ENCODE assay signal across 1 cellular context in the genomic region with DNA sequence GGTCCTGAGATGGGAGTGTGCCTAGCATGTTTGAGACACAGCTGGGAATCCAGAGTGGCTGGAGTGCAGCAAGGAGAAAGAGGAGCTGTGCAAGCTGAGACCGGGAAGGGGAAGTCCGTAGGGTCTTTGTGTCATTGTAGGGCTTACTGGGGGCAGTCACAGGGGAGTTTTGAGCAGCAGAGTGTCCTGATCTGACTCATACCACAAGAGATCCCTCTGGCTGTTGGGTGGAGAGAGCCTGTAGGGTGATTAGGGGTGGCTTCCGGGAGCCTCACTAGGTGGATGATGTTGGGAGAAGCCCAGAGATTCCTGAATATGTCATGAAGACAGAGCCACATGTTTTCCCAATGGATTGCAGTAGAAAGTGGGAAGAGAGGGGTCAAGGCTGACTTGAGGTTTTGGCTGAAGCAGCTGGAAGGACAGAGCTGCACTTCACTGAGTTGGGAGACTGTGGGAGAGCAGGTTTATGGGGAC.
TF ChIP-seq lines count a peak whose summit lies in the region.

No MANE protein-coding gene starts in this region.

TF ChIP-seq in GM12878, 131 proteins besides CTCF, POLR2A, EP300 and RAD21 (continued from another document):
- 0 out of 4 replicates have a peak, but pooled peaks of 1 of the 2 experiments have one; percentile 9 for TF ChIP-seq BHLHE40 (IDR thresholded peaks at IDR 0.05; ENCODE audit: borderline replicate concordance in 1 of 2, low read depth in 2 of 2, low read length in 1 of 2)
- no peak for TF ChIP-seq BACH1 (IDR thresholded peaks at IDR 0.05; ENCODE audit: borderline replicate concordance)
- TF ChIP-seq KDM1A (IDR thresholded peaks at IDR 0.05; ENCODE audit: borderline replicate concordance), result no peak
- TF ChIP-seq DPF2 (IDR thresholded peaks at IDR 0.05), result peak; percentile 35; the same call in 1 of the 2 replicates
- TF ChIP-seq SMARCA5 (IDR thresholded peaks at IDR 0.05), result 0 out of 2 replicates have a peak, but pooled peaks have one; percentile 27
- peak; percentile 69 for TF ChIP-seq NR2F1 (conservative IDR thresholded peaks at IDR 0.05)
- peak; percentile 77 for TF ChIP-seq JUNB (IDR thresholded peaks at IDR 0.05)
- TF ChIP-seq, protein P1, sequence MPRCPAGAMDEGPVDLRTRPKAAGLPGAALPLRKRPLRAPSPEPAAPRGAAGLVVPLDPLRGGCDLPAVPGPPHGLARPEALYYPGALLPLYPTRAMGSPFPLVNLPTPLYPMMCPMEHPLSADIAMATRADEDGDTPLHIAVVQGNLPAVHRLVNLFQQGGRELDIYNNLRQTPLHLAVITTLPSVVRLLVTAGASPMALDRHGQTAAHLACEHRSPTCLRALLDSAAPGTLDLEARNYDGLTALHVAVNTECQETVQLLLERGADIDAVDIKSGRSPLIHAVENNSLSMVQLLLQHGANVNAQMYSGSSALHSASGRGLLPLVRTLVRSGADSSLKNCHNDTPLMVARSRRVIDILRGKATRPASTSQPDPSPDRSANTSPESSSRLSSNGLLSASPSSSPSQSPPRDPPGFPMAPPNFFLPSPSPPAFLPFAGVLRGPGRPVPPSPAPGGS (IDR thresholded peaks at IDR 0.05; ENCODE audit: borderline replicate concordance, insufficient read depth, low read depth, low read length, poor library complexity, severe bottlenecking), result peak; percentile 52
- TF ChIP-seq TCF12 (IDR thresholded peaks at IDR 0.05; ENCODE audit: low read depth, low read length), result 0 out of 2 replicates have a peak, but pooled peaks have one; percentile 27
- TF ChIP-seq BCL11A (IDR thresholded peaks at IDR 0.05; ENCODE audit: low read depth, low read length), result peak; percentile 63; the same call in 1 of the 2 replicates
- TF ChIP-seq, protein P2, sequence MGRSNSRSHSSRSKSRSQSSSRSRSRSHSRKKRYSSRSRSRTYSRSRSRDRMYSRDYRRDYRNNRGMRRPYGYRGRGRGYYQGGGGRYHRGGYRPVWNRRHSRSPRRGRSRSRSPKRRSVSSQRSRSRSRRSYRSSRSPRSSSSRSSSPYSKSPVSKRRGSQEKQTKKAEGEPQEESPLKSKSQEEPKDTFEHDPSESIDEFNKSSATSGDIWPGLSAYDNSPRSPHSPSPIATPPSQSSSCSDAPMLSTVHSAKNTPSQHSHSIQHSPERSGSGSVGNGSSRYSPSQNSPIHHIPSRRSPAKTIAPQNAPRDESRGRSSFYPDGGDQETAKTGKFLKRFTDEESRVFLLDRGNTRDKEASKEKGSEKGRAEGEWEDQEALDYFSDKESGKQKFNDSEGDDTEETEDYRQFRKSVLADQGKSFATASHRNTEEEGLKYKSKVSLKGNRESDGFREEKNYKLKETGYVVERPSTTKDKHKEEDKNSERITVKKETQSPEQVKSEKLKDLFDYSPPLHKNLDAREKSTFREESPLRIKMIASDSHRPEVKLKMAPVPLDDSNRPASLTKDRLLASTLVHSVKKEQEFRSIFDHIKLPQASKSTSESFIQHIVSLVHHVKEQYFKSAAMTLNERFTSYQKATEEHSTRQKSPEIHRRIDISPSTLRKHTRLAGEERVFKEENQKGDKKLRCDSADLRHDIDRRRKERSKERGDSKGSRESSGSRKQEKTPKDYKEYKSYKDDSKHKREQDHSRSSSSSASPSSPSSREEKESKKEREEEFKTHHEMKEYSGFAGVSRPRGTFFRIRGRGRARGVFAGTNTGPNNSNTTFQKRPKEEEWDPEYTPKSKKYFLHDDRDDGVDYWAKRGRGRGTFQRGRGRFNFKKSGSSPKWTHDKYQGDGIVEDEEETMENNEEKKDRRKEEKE (IDR thresholded peaks at IDR 0.05), result no peak
- TF ChIP-seq, protein P3, sequence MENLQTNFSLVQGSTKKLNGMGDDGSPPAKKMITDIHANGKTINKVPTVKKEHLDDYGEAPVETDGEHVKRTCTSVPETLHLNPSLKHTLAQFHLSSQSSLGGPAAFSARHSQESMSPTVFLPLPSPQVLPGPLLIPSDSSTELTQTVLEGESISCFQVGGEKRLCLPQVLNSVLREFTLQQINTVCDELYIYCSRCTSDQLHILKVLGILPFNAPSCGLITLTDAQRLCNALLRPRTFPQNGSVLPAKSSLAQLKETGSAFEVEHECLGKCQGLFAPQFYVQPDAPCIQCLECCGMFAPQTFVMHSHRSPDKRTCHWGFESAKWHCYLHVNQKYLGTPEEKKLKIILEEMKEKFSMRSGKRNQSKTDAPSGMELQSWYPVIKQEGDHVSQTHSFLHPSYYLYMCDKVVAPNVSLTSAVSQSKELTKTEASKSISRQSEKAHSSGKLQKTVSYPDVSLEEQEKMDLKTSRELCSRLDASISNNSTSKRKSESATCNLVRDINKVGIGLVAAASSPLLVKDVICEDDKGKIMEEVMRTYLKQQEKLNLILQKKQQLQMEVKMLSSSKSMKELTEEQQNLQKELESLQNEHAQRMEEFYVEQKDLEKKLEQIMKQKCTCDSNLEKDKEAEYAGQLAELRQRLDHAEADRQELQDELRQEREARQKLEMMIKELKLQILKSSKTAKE (IDR thresholded peaks at IDR 0.05; ENCODE audit: low read depth, poor library complexity, severe bottlenecking), result no peak
- no peak; the same call in 1 of the 2 replicates for TF ChIP-seq GATAD2B (conservative IDR thresholded peaks at IDR 0.05; ENCODE audit: low read depth)
- TF ChIP-seq, protein P4, sequence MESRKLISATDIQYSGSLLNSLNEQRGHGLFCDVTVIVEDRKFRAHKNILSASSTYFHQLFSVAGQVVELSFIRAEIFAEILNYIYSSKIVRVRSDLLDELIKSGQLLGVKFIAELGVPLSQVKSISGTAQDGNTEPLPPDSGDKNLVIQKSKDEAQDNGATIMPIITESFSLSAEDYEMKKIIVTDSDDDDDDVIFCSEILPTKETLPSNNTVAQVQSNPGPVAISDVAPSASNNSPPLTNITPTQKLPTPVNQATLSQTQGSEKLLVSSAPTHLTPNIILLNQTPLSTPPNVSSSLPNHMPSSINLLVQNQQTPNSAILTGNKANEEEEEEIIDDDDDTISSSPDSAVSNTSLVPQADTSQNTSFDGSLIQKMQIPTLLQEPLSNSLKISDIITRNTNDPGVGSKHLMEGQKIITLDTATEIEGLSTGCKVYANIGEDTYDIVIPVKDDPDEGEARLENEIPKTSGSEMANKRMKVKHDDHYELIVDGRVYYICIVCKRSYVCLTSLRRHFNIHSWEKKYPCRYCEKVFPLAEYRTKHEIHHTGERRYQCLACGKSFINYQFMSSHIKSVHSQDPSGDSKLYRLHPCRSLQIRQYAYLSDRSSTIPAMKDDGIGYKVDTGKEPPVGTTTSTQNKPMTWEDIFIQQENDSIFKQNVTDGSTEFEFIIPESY (IDR thresholded peaks at IDR 0.05), result no peak
- no peak for TF ChIP-seq TARDBP (IDR thresholded peaks at IDR 0.05; ENCODE audit: borderline replicate concordance)
- TF ChIP-seq PAX5 (IDR thresholded peaks at IDR 0.05; ENCODE audit: borderline replicate concordance, low read depth, low read length), result 0 out of 2 replicates have a peak, but pooled peaks have one; percentile 28
- TF ChIP-seq, protein P5, sequence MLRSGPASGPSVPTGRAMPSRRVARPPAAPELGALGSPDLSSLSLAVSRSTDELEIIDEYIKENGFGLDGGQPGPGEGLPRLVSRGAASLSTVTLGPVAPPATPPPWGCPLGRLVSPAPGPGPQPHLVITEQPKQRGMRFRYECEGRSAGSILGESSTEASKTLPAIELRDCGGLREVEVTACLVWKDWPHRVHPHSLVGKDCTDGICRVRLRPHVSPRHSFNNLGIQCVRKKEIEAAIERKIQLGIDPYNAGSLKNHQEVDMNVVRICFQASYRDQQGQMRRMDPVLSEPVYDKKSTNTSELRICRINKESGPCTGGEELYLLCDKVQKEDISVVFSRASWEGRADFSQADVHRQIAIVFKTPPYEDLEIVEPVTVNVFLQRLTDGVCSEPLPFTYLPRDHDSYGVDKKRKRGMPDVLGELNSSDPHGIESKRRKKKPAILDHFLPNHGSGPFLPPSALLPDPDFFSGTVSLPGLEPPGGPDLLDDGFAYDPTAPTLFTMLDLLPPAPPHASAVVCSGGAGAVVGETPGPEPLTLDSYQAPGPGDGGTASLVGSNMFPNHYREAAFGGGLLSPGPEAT (IDR thresholded peaks at IDR 0.05; ENCODE audit: low read depth), result peak; percentile 67; the same call in 1 of the 2 replicates
- peak; percentile 53; the same call in 1 of the 2 replicates for TF ChIP-seq HDGF (IDR thresholded peaks at IDR 0.05)
- TF ChIP-seq IKZF1 (conservative IDR thresholded peaks at IDR 0.05), result peak; percentile 90
- peak; percentile 50; the same call in 1 of the 2 replicates for TF ChIP-seq NFIC (IDR thresholded peaks at IDR 0.05; ENCODE audit: low read depth, low read length)
- TF ChIP-seq CREM (IDR thresholded peaks at IDR 0.05; ENCODE audit: low read depth), result 0 out of 2 replicates have a peak, but pooled peaks have one; percentile 33
- peak; percentile 80 for TF ChIP-seq IRF4 (IDR thresholded peaks at IDR 0.05; ENCODE audit: low read depth, low read length)
- TF ChIP-seq RUNX3 (IDR thresholded peaks at IDR 0.05; ENCODE audit: low read length), result peak; percentile 54
- peak; percentile 53 for TF ChIP-seq RELA (IDR thresholded peaks at IDR 0.05; ENCODE audit: borderline replicate concordance, partially characterized antibody)
- TF ChIP-seq EED (IDR thresholded peaks at IDR 0.05; ENCODE audit: low read depth), result peak; percentile 93
- TF ChIP-seq SPI1 (IDR thresholded peaks at IDR 0.05; ENCODE audit: borderline replicate concordance, insufficient read depth, low read depth, low read length), result peak; percentile 46; the same call in 1 of the 2 replicates
- no peak for TF ChIP-seq PAX8 (IDR thresholded peaks at IDR 0.05)
- TF ChIP-seq FOS (IDR thresholded peaks at IDR 0.05; ENCODE audit: borderline replicate concordance, extremely low read depth, insufficient read length), result no peak
